9 cellular contexts compared by ENCODE assay signal in the genomic region with DNA sequence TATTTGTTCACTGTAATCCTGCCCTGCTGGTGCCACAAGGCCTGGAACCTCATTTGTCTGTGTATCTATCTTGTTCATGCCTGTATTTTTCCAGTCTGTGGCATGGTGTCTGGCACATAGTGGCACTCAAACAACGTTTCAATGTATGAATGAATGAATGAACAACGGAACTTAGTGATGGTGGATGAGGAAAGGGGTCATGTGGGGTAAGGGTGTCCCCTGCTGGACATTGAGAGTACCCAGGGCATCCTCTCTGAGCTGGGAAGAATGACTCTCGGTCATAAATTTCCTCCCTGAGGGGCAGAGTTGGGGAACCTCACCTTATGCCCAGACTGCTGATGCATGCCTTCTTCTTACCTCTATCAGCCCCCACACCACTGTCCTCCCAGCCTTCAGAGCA. TPM values are rescaled to one million over a fixed set of nuclear protein-coding genes. Genes with fewer than 3 reads are reported as not detected.
A peak's percentile ranks its signal among the peaks of the same experiment; 100 is the strongest.
DNase-seq lines count a peak whose midpoint lies in the region; ATAC-seq, FAIRE-seq and TF ChIP-seq lines count a peak whose summit lies in the region.
"Had no signal": no experiment of that assay in that cellular context is flagged by ENCODE, and none has a peak within 500 bp of the region (broad histone marks: within the 10 kb centered on the region; RNA-seq: fewer than 3 reads in every experiment).

No MANE protein-coding gene starts in this region.

- no peak overlapping the region for H3K9ac ChIP-seq in H1 (replicated peaks in 1 of 4; ENCODE audit: extremely low read depth in 1 of 4, low read depth in 3 of 4, low read length in 3 of 4)

- no peaks in the 10 kb centered on the region for H3K36me3 ChIP-seq in HEK293 (ENCODE audit: control insufficient read depth in 2 of 2, insufficient read depth in 1 of 2, low read length in 2 of 2)
- no peaks in the 10 kb centered on the region for H3K36me3 ChIP-seq in H1 (ENCODE audit: control insufficient read depth in 2 of 4, insufficient read depth in 4 of 4, low read length in 3 of 4)
- no peaks in the 10 kb centered on the region for H3K36me3 ChIP-seq in adrenal gland (replicated peaks in 1 of 2)

- H3K9me3 Mint-ChIP-seq in progenitor cell of endocrine pancreas (ENCODE audit: low read depth), result no peaks in the 10 kb centered on the region

- 32% methylated on average over 3 of the region's 3 CpGs; no CpG with 5 or more reads in 1 of the 2 experiments for WGBS in H1 (ENCODE audit: extremely low coverage in 1 of 2, insufficient coverage in 1 of 2, insufficient read length in 1 of 2, insufficient replicate concordance in 2 of 2, low coverage in 1 of 2, low lambda C conversion rate in 2 of 2, missing lambda C conversion rate in 1 of 2), 2 experiments
- 14 to 21% (median 19%) methylated on average over 3 of the region's 3 CpGs for WGBS in adrenal gland, 4 donors

- peak; percentile 75 for DNase-seq in COLO829 (ENCODE audit: low spot score)
- DNase-seq in T-helper 17 cell, result no peak
- DNase-seq in H1 (ENCODE audit: low read depth in 1 of 2, low spot score in 2 of 2), result no peak
- no peak for DNase-seq in progenitor cell of endocrine pancreas (ENCODE audit: low spot score, unreplicated experiment)
- no peak for DNase-seq in adrenal gland
- DNase-seq in NCI-H1105 (lab: John Stamatoyannopoulos, UW), result no peak

- H3K4me3 Mint-ChIP-seq in T-helper 17 cell (peak overlapping the region; percentile 68), progenitor cell of endocrine pancreas (ENCODE audit: low read depth) (no peak overlapping the region)

- ATAC-seq in T-helper 17 cell, result peak; percentile 76
- ATAC-seq in HG02571 (IDR thresholded peaks at IDR 0.05; ENCODE audit: unreplicated experiment), result no peak

- no peak overlapping the region for H3K56ac ChIP-seq in H1 (replicated peaks; ENCODE audit: insufficient read length, low read depth, low read length)

- H4K20me1 ChIP-seq in H1 (replicated peaks in 1 of 2; ENCODE audit: control insufficient read depth in 1 of 2, insufficient read depth in 2 of 2, low read length in 2 of 2), result no peaks in the 10 kb centered on the region

- peak overlapping the region; percentile 18; the same call in 1 of the 2 replicates for H2BK5ac ChIP-seq in H1 (ENCODE audit: low read depth, low read length)

- H3K14ac ChIP-seq in H1 (ENCODE audit: insufficient read length), result no peak overlapping the region

- H3K27me3 Mint-ChIP-seq in T-helper 17 cell, result no peaks in the 10 kb centered on the region
- H3K27me3 Mint-ChIP-seq in progenitor cell of endocrine pancreas, result no peaks in the 10 kb centered on the region

- H3K4ac ChIP-seq in H1 (replicated peaks; ENCODE audit: insufficient read length, low read depth, low read length), result no peak overlapping the region

- peaks cover 19% of the 10 kb centered on the region for H3K4me1 Mint-ChIP-seq in T-helper 17 cell
- peaks cover 4% of the 10 kb centered on the region for H3K4me1 Mint-ChIP-seq in progenitor cell of endocrine pancreas (ENCODE audit: low read depth)

- H3K4me3 ChIP-seq in HEK293 (ENCODE audit: low read depth, low read length) (no peak overlapping the region), H1 (ENCODE audit: extremely low read depth in 1 of 4, insufficient read depth in 2 of 4, low read depth in 3 of 4, low read length in 4 of 4) (no peak overlapping the region), adrenal gland (no peak overlapping the region)

- peak; percentile 94 for TF ChIP-seq RAD21 in H1 (IDR thresholded peaks at IDR 0.05 in 1 of 2, conservative IDR thresholded peaks at IDR 0.05 in 1 of 2; ENCODE audit: low read depth in 2 of 2, low read length in 2 of 2)

- H2BK12ac ChIP-seq in H1 (ENCODE audit: low read depth, low read length), result no peak overlapping the region

- intact Hi-C loops in adrenal gland (cut with DNase I), result no loop called here

- POLR2A ChIA-PET in HEK293 (lab: Yijun Ruan, JAX), result no interaction called here
- POLR2A ChIA-PET in H1 (lab: Charles Lee; ENCODE audit: partially characterized antibody), result interaction anchor here (1.2 to 15.3 kb wide), 3 partner anchors 19 to 38 kb away, joined by 6 to 166 read pairs (median 95); a partner anchor contains a TSS

- no peak overlapping the region for H3K18ac ChIP-seq in H1 (ENCODE audit: extremely low read depth, low read length)

- no peak overlapping the region for H2AK5ac ChIP-seq in H1 (ENCODE audit: low read depth, low read length)

- no peaks in the 10 kb centered on the region for H3K27me3 ChIP-seq in H1 (replicated peaks in 1 of 4; ENCODE audit: control insufficient read depth in 3 of 4, extremely low read depth in 1 of 4, insufficient read depth in 3 of 4, low read length in 3 of 4)
- no peaks in the 10 kb centered on the region for H3K27me3 ChIP-seq in adrenal gland

- TF ChIP-seq EP300 in H1 (IDR thresholded peaks at IDR 0.05; ENCODE audit: borderline replicate concordance in 1 of 2, low read depth in 2 of 2, low read length in 2 of 2), result no peak

- H2BK15ac ChIP-seq in H1 (ENCODE audit: low read length), result no peak overlapping the region

- no peak overlapping the region for H3K27ac Mint-ChIP-seq in T-helper 17 cell
- no peak overlapping the region for H3K27ac Mint-ChIP-seq in progenitor cell of endocrine pancreas

- no peak overlapping the region for H2AFZ ChIP-seq in H1 (ENCODE audit: low read length)

- TF ChIP-seq POLR2A in H1 (IDR thresholded peaks at IDR 0.05; ENCODE audit: control extremely low read depth in 1 of 2, low read depth in 2 of 2, low read length in 2 of 2), result no peak
- no peak for TF ChIP-seq POLR2A in adrenal gland (IDR thresholded peaks at IDR 0.05)

- H4K91ac ChIP-seq in H1 (replicated peaks; ENCODE audit: insufficient read length, low read length), result no peak overlapping the region

- H3K23me2 ChIP-seq in H1 (ENCODE audit: low read depth, low read length), result no peaks in the 10 kb centered on the region; the same call in 1 of the 2 replicates

- H3K9me3 ChIP-seq in HEK293 (ENCODE audit: control insufficient read depth, insufficient read depth, low read depth, low read length) (no peaks in the 10 kb centered on the region), T-helper 17 cell (ENCODE audit: control insufficient read depth, low read length, poor library complexity, severe bottlenecking) (no peaks in the 10 kb centered on the region), H1 (ENCODE audit: insufficient read depth in 2 of 2, low read depth in 1 of 2, low read length in 1 of 2) (no peaks in the 10 kb centered on the region), adrenal gland (replicated peaks in 1 of 3) (no peaks in the 10 kb centered on the region)

- no peak overlapping the region for H2BK120ac ChIP-seq in H1 (replicated peaks; ENCODE audit: low read depth, low read length)

- CTCF ChIA-PET in HEK293 (lab: Yijun Ruan, JAX) (interaction anchor here (0.6 to 3.4 kb wide), 19 partner anchors 15 to 394 kb away, joined by 3 to 16 read pairs (median 4); a partner anchor contains a TSS), H1 (lab: Charles Lee; ENCODE audit: partially characterized antibody) (interaction anchor here (0.6 to 9.4 kb wide), 36 partner anchors 9 to 1572 kb away, joined by 3 to 90 read pairs (median 4); a partner anchor contains a TSS)

- TF ChIP-seq CTCF in HEK293 (tag by site-specific recombination; IDR thresholded peaks at IDR 0.05) (peak; percentile 70), H1 (IDR thresholded peaks at IDR 0.05; ENCODE audit: control extremely low read depth in 1 of 3, insufficient read depth in 1 of 3, low read depth in 1 of 3, low read length in 3 of 3) (peak; percentile 81 to 93 (median 83)), progenitor cell of endocrine pancreas (IDR thresholded peaks at IDR 0.05; ENCODE audit: unreplicated experiment) (peak; percentile 57), adrenal gland (IDR thresholded peaks at IDR 0.05) (peak in 2 of 6 experiments; percentile 10 to 21)

- H4K5ac ChIP-seq in H1 (ENCODE audit: insufficient read length, low read depth, low read length), result no peak overlapping the region

- H3K4me2 ChIP-seq in H1 (ENCODE audit: insufficient read depth in 1 of 2, low read depth in 2 of 2, low read length in 2 of 2), result peak overlapping the region in 1 of 2 experiments; percentile 31; a peak in 1 of 4 replicates

- H3K36me3 Mint-ChIP-seq in T-helper 17 cell (ENCODE audit: low read depth), result no peaks in the 10 kb centered on the region
- no peaks in the 10 kb centered on the region for H3K36me3 Mint-ChIP-seq in progenitor cell of endocrine pancreas (ENCODE audit: insufficient read depth)

- no peak overlapping the region for H4K8ac ChIP-seq in H1 (ENCODE audit: extremely low read depth, insufficient read depth, low read length)

- no peak overlapping the region for H2BK20ac ChIP-seq in H1 (ENCODE audit: low read length)

- H3K23ac ChIP-seq in H1 (ENCODE audit: insufficient read length), result no peak overlapping the region

- FAIRE-seq in H1 (lab: Jason Lieb, UNC), result peak; percentile 75

- no peak overlapping the region for H3K27ac ChIP-seq in HEK293 (ENCODE audit: extremely low read depth, low read depth, low read length)
- H3K27ac ChIP-seq in H1 (ENCODE audit: low read depth, low read length), result no peak overlapping the region
- H3K27ac ChIP-seq in adrenal gland, result no peak overlapping the region

- no peaks in the 10 kb centered on the region for H3K79me2 ChIP-seq in H1 (ENCODE audit: control insufficient read depth in 1 of 2, insufficient read depth in 2 of 2, low read length in 2 of 2)

- H3K4me1 ChIP-seq in HEK293 (ENCODE audit: control insufficient read depth, insufficient read depth, low read length), result no peaks in the 10 kb centered on the region
- H3K4me1 ChIP-seq in H1 (replicated peaks in 1 of 4; ENCODE audit: control insufficient read depth in 3 of 4, insufficient read depth in 4 of 4, low read length in 3 of 4), result peaks cover 1 to 10% (median 3%) of the 10 kb centered on the region in 4 experiments; a peak in 6 of 7 replicates
- H3K4me1 ChIP-seq in adrenal gland (replicated peaks in 1 of 2), result no peaks in the 10 kb centered on the region

- no peaks in the 10 kb centered on the region; the same call in 1 of the 2 replicates for H3K79me1 ChIP-seq in H1 (ENCODE audit: low read depth, low read length)

RNA-seq across cellular contexts. Expression of a gene that starts 18.9 kb away (rescaled TPM):
- not detected for total RNA-seq in T-helper 17 cell
- total RNA-seq in H1 (2021; fragmentation: NEBNext Ultra II Directional; extraction: Animal tissue kit (Norgen Biotek cat#: 25700)), result not detected in 2 replicates
- not detected in 2 replicates for polyA plus RNA-seq in H1 (2011; rRNA removed)
- not detected for polyA plus RNA-seq in H1 (2011; cell fraction: cytosol; rRNA removed)
- polyA plus RNA-seq in H1 (2011; cell fraction: nucleus; rRNA removed), result not detected
- not detected in 4 replicates for polyA plus RNA-seq in H1 (2012, experiment 1 of 2)
- not detected for polyA plus RNA-seq in H1 (2012, experiment 2 of 2)
- polyA plus RNA-seq in H1 (2013, experiment 1 of 2), result not detected
- polyA plus RNA-seq in H1 (2013, experiment 2 of 2), result not detected
- polyA minus RNA-seq in H1 (2011; rRNA and poly(A)+ RNA removed), result not detected in 2 replicates
- polyA minus RNA-seq in H1 (2011; cell fraction: cytosol; rRNA and poly(A)+ RNA removed), result not detected
- polyA minus RNA-seq in H1 (2011; cell fraction: nucleus; rRNA and poly(A)+ RNA removed), result not detected
- total RNA-seq in progenitor cell of endocrine pancreas, result not detected in 2 replicates
- total RNA-seq in adrenal gland, result under 1 TPM in 1 of 8 donors, not detected in 7; 0.25 TPM
- polyA plus RNA-seq in adrenal gland, result under 1 TPM in 2 of 3 donors, not detected in 1; 0.20 to 0.24 TPM

RNA-seq across cellular contexts. Expression of a gene that starts 19.2 kb away (rescaled TPM):
- total RNA-seq in T-helper 17 cell (not detected), progenitor cell of endocrine pancreas (80.2 and 87.8 TPM in 2 replicates), adrenal gland (1 to 10 TPM in 1 of 8 donors, under 1 TPM in 2, not detected in 5; 0.23 to 1.2 (median 0.72) TPM)
- total RNA-seq in H1 (2021; fragmentation: NEBNext Ultra II Directional; extraction: Animal tissue kit (Norgen Biotek cat#: 25700)), result 1,467 and 1,486 TPM in 2 replicates
- polyA plus RNA-seq in H1 (2011; rRNA removed) (313 and 403 TPM in 2 replicates), adrenal gland (not detected)
- 514 TPM for polyA plus RNA-seq in H1 (2011; cell fraction: cytosol; rRNA removed)
- 204 TPM for polyA plus RNA-seq in H1 (2011; cell fraction: nucleus; rRNA removed)
- 820 to 1,133 TPM (median 823 TPM) in 4 replicates for polyA plus RNA-seq in H1 (2012, experiment 1 of 2)
- polyA plus RNA-seq in H1 (2012, experiment 2 of 2), result 884 TPM
- 655 TPM for polyA plus RNA-seq in H1 (2013, experiment 1 of 2)
- 668 TPM for polyA plus RNA-seq in H1 (2013, experiment 2 of 2)
- 998 and 1,147 TPM in 2 replicates for polyA minus RNA-seq in H1 (2011; rRNA and poly(A)+ RNA removed)
- 878 TPM for polyA minus RNA-seq in H1 (2011; cell fraction: cytosol; rRNA and poly(A)+ RNA removed)
- 369 TPM for polyA minus RNA-seq in H1 (2011; cell fraction: nucleus; rRNA and poly(A)+ RNA removed)
- total RNA-seq: T-helper 2 cell treated with Interferon-gamma antibody and Interleukin-4, amounts not matched to agents 100 ng/mL and 5 ng/mL, for 36 hours had no signal

RNA-seq across cellular contexts. Expression of a gene that starts 37.5 kb away (rescaled TPM):
- 1 to 10 TPM; 1.2 to 2.9 TPM for total RNA-seq in T-helper 17 cell
- total RNA-seq in H1 (2021; fragmentation: NEBNext Ultra II Directional; extraction: Animal tissue kit (Norgen Biotek cat#: 25700)), result 17.0 and 22.2 TPM in 2 replicates
- polyA plus RNA-seq in H1 (2011; rRNA removed), result 14.2 and 22.1 TPM in 2 replicates
- 16.1 TPM for polyA plus RNA-seq in H1 (2011; cell fraction: cytosol; rRNA removed)
- 35.5 TPM for polyA plus RNA-seq in H1 (2011; cell fraction: nucleus; rRNA removed)
- 11.8 to 18.8 TPM (median 17.2 TPM) in 4 replicates for polyA plus RNA-seq in H1 (2012, experiment 1 of 2)
- 11.2 TPM for polyA plus RNA-seq in H1 (2012, experiment 2 of 2)
- polyA plus RNA-seq in H1 (2013, experiment 1 of 2), result 7.4 TPM
- polyA plus RNA-seq in H1 (2013, experiment 2 of 2), result 7.6 TPM
- 6.0 and 7.1 TPM in 2 replicates for polyA minus RNA-seq in H1 (2011; rRNA and poly(A)+ RNA removed)
- polyA minus RNA-seq in H1 (2011; cell fraction: cytosol; rRNA and poly(A)+ RNA removed), result 11.9 TPM
- polyA minus RNA-seq in H1 (2011; cell fraction: nucleus; rRNA and poly(A)+ RNA removed), result 11.7 TPM
- total RNA-seq in progenitor cell of endocrine pancreas, result 13.8 and 19.3 TPM in 2 replicates
- not detected for total RNA-seq in adrenal gland
- polyA plus RNA-seq in adrenal gland, result under 1 TPM in 2 of 3 donors, not detected in 1; 0.20 to 0.48 TPM

RNA-seq across cellular contexts. Expression of a gene that starts 40.7 kb away (rescaled TPM):
- 10 to 100 TPM; 32.4 to 38.8 TPM for total RNA-seq in T-helper 17 cell
- total RNA-seq in H1 (2021; fragmentation: NEBNext Ultra II Directional; extraction: Animal tissue kit (Norgen Biotek cat#: 25700)), result 44.6 and 48.0 TPM in 2 replicates
- 28.3 and 30.1 TPM in 2 replicates for polyA plus RNA-seq in H1 (2011; rRNA removed)
- polyA plus RNA-seq in H1 (2011; cell fraction: cytosol; rRNA removed), result 43.4 TPM
- 34.7 TPM for polyA plus RNA-seq in H1 (2011; cell fraction: nucleus; rRNA removed)
- 42.6 to 51.6 TPM (median 44.8 TPM) in 4 replicates for polyA plus RNA-seq in H1 (2012, experiment 1 of 2)
- 37.7 TPM for polyA plus RNA-seq in H1 (2012, experiment 2 of 2)
- polyA plus RNA-seq in H1 (2013, experiment 1 of 2), result 24.3 TPM
- polyA plus RNA-seq in H1 (2013, experiment 2 of 2), result 21.4 TPM
- polyA minus RNA-seq in H1 (2011; rRNA and poly(A)+ RNA removed), result 56.8 TPM in 2 replicates
- polyA minus RNA-seq in H1 (2011; cell fraction: cytosol; rRNA and poly(A)+ RNA removed), result 23.6 TPM
- polyA minus RNA-seq in H1 (2011; cell fraction: nucleus; rRNA and poly(A)+ RNA removed), result 56.6 TPM
- total RNA-seq in progenitor cell of endocrine pancreas, result 44.4 and 51.5 TPM in 2 replicates
- total RNA-seq in adrenal gland, result 10 to 100 TPM; 33.2 to 64.9 (median 43.7) TPM
- polyA plus RNA-seq in adrenal gland, result 10 to 100 TPM; 24.0 to 77.2 (median 31.5) TPM

Comparison
In these comparisons a context has a peak if more than half of its experiments do, and no peak if none do; other contexts are left out.
1. RNA of a gene that starts 19.2 kb away (total RNA-seq): 1,467 to 1,486 TPM in H1 and 80.2 to 87.8 TPM in progenitor cell of endocrine pancreas; not detected in T-helper 17 cell and 0.23 to 1.2 TPM in adrenal gland; every median in the first group is over 10 times any median in the second.